In the genomic region with DNA sequence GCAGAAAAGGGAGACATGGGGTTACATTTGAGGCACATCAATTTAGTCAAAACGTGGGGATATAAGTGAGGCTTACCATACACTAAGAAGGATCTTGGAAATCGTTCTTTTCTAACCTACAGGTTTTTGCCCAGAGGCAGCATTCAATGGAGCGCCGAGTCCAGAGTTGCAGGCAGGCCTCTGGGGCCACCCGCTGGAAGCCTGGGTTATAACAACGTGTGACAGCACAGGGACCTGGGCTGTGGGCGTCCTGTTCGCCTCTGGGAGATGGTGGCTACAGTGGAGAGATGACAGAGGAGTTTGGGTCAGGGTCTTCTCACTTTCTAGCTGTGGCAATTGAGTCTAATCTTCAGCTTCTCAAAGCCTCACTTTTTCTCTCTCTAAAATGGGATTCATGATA, we compare ENCODE assay signal across 8 cellular contexts. TPM values are rescaled to one million over a fixed set of nuclear protein-coding genes. Genes with fewer than 3 reads are reported as not detected.
DNase-seq lines count a peak whose midpoint lies in the region; ATAC-seq and TF ChIP-seq lines count a peak whose summit lies in the region.

No MANE protein-coding gene starts in this region.

- peaks cover 6% of the 10 kb centered on the region for H3K9me3 Mint-ChIP-seq in nephron progenitor cell
- no peaks in the 10 kb centered on the region for H3K9me3 Mint-ChIP-seq in T-cell

- peaks cover 51% of the 10 kb centered on the region for H3K27me3 Mint-ChIP-seq in nephron progenitor cell (ENCODE audit: low read depth, poor library complexity)
- peaks cover 51 to 57% of the 10 kb centered on the region in 2 donors for H3K27me3 Mint-ChIP-seq in T-cell

- DNase-seq in DMS53 treated with DMSO at 0.1 percent for 48 hours (lab: John Stamatoyannopoulos, UW; ENCODE audit: unreplicated experiment) (peak; percentile 15), HL-60 (ENCODE audit: low read depth in 1 of 2, low spot score in 1 of 2) (peak; percentile 11 to 67), SHP77 treated with DMSO at 0.1 percent for 48 hours (lab: John Stamatoyannopoulos, UW) (peak; percentile 32), erythroblast (lab: John Stamatoyannopoulos, UW) (peak; percentile 13 to 17), nephron progenitor cell (peak; percentile 72), T-cell (no peak)

- POLR2A ChIA-PET in T-cell (lab: Charles Lee) = no interaction called here

- H3K27ac Mint-ChIP-seq in nephron progenitor cell (no peak overlapping the region), T-cell (no peak overlapping the region)

- peaks cover 11% of the 10 kb centered on the region for H3K27me3 ChIP-seq in HL-60 (ENCODE audit: insufficient read depth, poor library complexity, severe bottlenecking)

- H3K4me3 Mint-ChIP-seq in nephron progenitor cell = no peak overlapping the region
- no peak overlapping the region for H3K4me3 Mint-ChIP-seq in T-cell

- TF ChIP-seq CTCF in HL-60 (IDR thresholded peaks at IDR 0.05; ENCODE audit: insufficient read depth, low read length) (peak; percentile 43), nephron progenitor cell (IDR thresholded peaks at IDR 0.05) (peak; percentile 85)

- no peak for TF ChIP-seq POLR2A in erythroblast (IDR thresholded peaks at IDR 0.05; ENCODE audit: low read length)

- CTCF ChIA-PET in T-cell (lab: Charles Lee) = no interaction called here

- ATAC-seq in T-cell (replicated peaks in 1 of 4) (no peak), HG02973 (IDR thresholded peaks at IDR 0.05; ENCODE audit: unreplicated experiment) (no peak), HG03280 (IDR thresholded peaks at IDR 0.05; ENCODE audit: unreplicated experiment) (no peak)

- H3K4me3 ChIP-seq in HL-60 (replicated peaks; ENCODE audit: insufficient read depth, low read length) = no peak overlapping the region

- H3K36me3 Mint-ChIP-seq in nephron progenitor cell (ENCODE audit: low read depth) (no peaks in the 10 kb centered on the region), T-cell (no peaks in the 10 kb centered on the region)

- no peak overlapping the region for H3K27ac ChIP-seq in HL-60 (replicated peaks)

- no peaks in the 10 kb centered on the region for H3K4me1 Mint-ChIP-seq in nephron progenitor cell
- peaks cover under 1 to 3% (median 2%) of the 10 kb centered on the region in 3 donors for H3K4me1 Mint-ChIP-seq in T-cell

RNA-seq across cellular contexts. Expression of a gene that starts 53.9 kb away (rescaled TPM):
- not detected for total RNA-seq in T-cell

Comparison
In these comparisons a context has a peak if more than half of its experiments do, and no peak if none do; other contexts are left out.
1. DNase-seq: peak in DMS53 treated with DMSO at 0.1 percent for 48 hours (single experiment), HL-60 (2 of 2), SHP77 treated with DMSO at 0.1 percent for 48 hours (single experiment), erythroblast (2 of 2) and nephron progenitor cell (single experiment); none in T-cell (0 of 34).